ENCODE assay signal across 21 cellular contexts in genomic region chr6:154974485-154975149, GRCh38. TPM values are rescaled to one million over a fixed set of nuclear protein-coding genes. Genes with fewer than 3 reads are reported as not detected.
DNase-seq lines count a peak whose midpoint lies in the region; ATAC-seq and TF ChIP-seq lines count a peak whose summit lies in the region.
"Had no signal": no experiment of that assay in that cellular context is flagged by ENCODE, and none has a peak within 500 bp of the region (broad histone marks: within the 10 kb centered on the region; RNA-seq: fewer than 3 reads in every experiment).

No MANE protein-coding gene starts in this region.

- H3K9ac ChIP-seq in PC-3 (ENCODE audit: low read length): no peak overlapping the region

- BruUV-seq in PC-3 (replicated peaks; lab: Mats Ljungman, UMichigan): no TSS peak

- CTCF ChIA-PET in activated CD8-positive, alpha-beta T cell treated with anti-CD3 and anti-CD28 coated beads for 36 hours (lab: Charles Lee): interaction anchor here (1.0 kb wide), 1 partner anchor 46 kb away, joined by 3 read pairs; no protein-coding TSS in a partner anchor
- CTCF ChIA-PET in activated CD8-positive, alpha-beta T cell treated with anti-CD3 and anti-CD28 coated beads, Interleukin-2, amount 10 ng/mL, durations not matched to agents 7 days and 5 days (lab: Charles Lee): no interaction called here
- CTCF ChIA-PET in PC-3 (lab: Charles Lee): interaction anchor here (0.6 kb wide), 2 partner anchors 116 to 196 kb away, joined by 3 to 5 read pairs; no protein-coding TSS in a partner anchor

- H3K27ac Mint-ChIP-seq in activated CD8-positive, alpha-beta T cell treated with anti-CD3 and anti-CD28 coated beads for 36 hours: no peak overlapping the region
- H3K27ac Mint-ChIP-seq in activated CD8-positive, alpha-beta T cell treated with anti-CD3 and anti-CD28 coated beads, Interleukin-2, amount 10 ng/mL, durations not matched to agents 7 days and 5 days: no peak overlapping the region
- H3K27ac Mint-ChIP-seq: CD4-positive, CD25-positive, alpha-beta regulatory T cell; stimulated activated naive B cell treated with anti-CD40 and anti-IgM and Interleukin-4, amounts not matched to agents 10 μg/mL and 1 μg/mL and 100 μg/mL, for 72 hours; T-helper 1 cell treated with Interleukin-12 subunit alpha and Interleukin-12 subunit beta and Interleukin-4 antibody, amounts not matched to agents 30 μg/mL and 1 μg/mL, for 36 hours had no signal

- H2AFZ ChIP-seq in PC-3 (ENCODE audit: low read length): no peak overlapping the region

- H3K4me1 ChIP-seq in PC-3 (ENCODE audit: insufficient read depth, low read length): no peaks in the 10 kb centered on the region
- H3K4me1 ChIP-seq: gastroesophageal sphincter had no signal

- no peak overlapping the region for H3K4me3 Mint-ChIP-seq in activated CD8-positive, alpha-beta T cell treated with anti-CD3 and anti-CD28 coated beads for 36 hours
- H3K4me3 Mint-ChIP-seq in activated CD8-positive, alpha-beta T cell treated with anti-CD3 and anti-CD28 coated beads, Interleukin-2, amount 10 ng/mL, durations not matched to agents 7 days and 5 days: no peak overlapping the region
- H3K4me3 Mint-ChIP-seq: CD4-positive, CD25-positive, alpha-beta regulatory T cell; stimulated activated naive B cell treated with anti-CD40 and anti-IgM and Interleukin-4, amounts not matched to agents 10 μg/mL and 1 μg/mL and 100 μg/mL, for 72 hours; T-helper 1 cell treated with Interleukin-12 subunit alpha and Interleukin-12 subunit beta and Interleukin-4 antibody, amounts not matched to agents 30 μg/mL and 1 μg/mL, for 36 hours had no signal

- H3K27ac ChIP-seq in PC-3 (ENCODE audit: low read length): no peak overlapping the region
- H3K27ac ChIP-seq: gastroesophageal sphincter had no signal

- no peaks in the 10 kb centered on the region for H3K27me3 ChIP-seq in GM06990 (replicated peaks; ENCODE audit: control insufficient read depth, insufficient read depth, low read length)
- no peaks in the 10 kb centered on the region for H3K27me3 ChIP-seq in PC-3 (ENCODE audit: low read length)
- H3K27me3 ChIP-seq: gastroesophageal sphincter had no signal

- intact Hi-C loops in activated CD8-positive, alpha-beta T cell treated with anti-CD3 and anti-CD28 coated beads for 36 hours (cut with micrococcal nuclease): no loop called here
- intact Hi-C loops in PC-3 (cut with micrococcal nuclease): no loop called here

- no peaks in the 10 kb centered on the region for H3K36me3 Mint-ChIP-seq in activated CD8-positive, alpha-beta T cell treated with anti-CD3 and anti-CD28 coated beads for 36 hours (ENCODE audit: low read depth)
- H3K36me3 Mint-ChIP-seq in activated CD8-positive, alpha-beta T cell treated with anti-CD3 and anti-CD28 coated beads, Interleukin-2, amount 10 ng/mL, durations not matched to agents 7 days and 5 days (ENCODE audit: low read depth): no peaks in the 10 kb centered on the region
- H3K36me3 Mint-ChIP-seq: stimulated activated naive B cell treated with anti-CD40 and anti-IgM and Interleukin-4, amounts not matched to agents 10 μg/mL and 1 μg/mL and 100 μg/mL, for 72 hours had no signal

- H3K4me3 ChIP-seq in GM06990 (replicated peaks; ENCODE audit: low read depth, low read length) (no peak overlapping the region), PC-3 (ENCODE audit: low read length) (no peak overlapping the region), fibroblast of mammary gland (ENCODE audit: control insufficient read depth, low read depth, low read length) (no peak overlapping the region)
- H3K4me3 ChIP-seq: gastroesophageal sphincter had no signal

- H3K36me3 ChIP-seq in GM06990 (ENCODE audit: control insufficient read depth, insufficient read depth, low read length) (no peaks in the 10 kb centered on the region), PC-3 (ENCODE audit: low read depth, low read length) (no peaks in the 10 kb centered on the region)
- H3K36me3 ChIP-seq: gastroesophageal sphincter had no signal

- TF ChIP-seq CTCF in activated CD8-positive, alpha-beta T cell treated with anti-CD3 and anti-CD28 coated beads for 36 hours (IDR thresholded peaks at IDR 0.05): no peak
- TF ChIP-seq CTCF in GM06990 (IDR thresholded peaks at IDR 0.05; ENCODE audit: insufficient read depth, low read length, poor library complexity, severe bottlenecking): peak; percentile 25
- no peak for TF ChIP-seq CTCF in PC-3 (conservative IDR thresholded peaks at IDR 0.05; ENCODE audit: low read depth, low read length)
- peak; percentile 11 for TF ChIP-seq CTCF in fibroblast of mammary gland (conservative IDR thresholded peaks at IDR 0.05; ENCODE audit: control insufficient read depth, insufficient read depth, low read depth, low read length)

- POLR2A ChIA-PET in activated CD8-positive, alpha-beta T cell treated with anti-CD3 and anti-CD28 coated beads for 36 hours (lab: Charles Lee): interaction anchor here (0.5 to 1.1 kb wide), 2 partner anchors 17 to 215 kb away, joined by 3 read pairs; no protein-coding TSS in a partner anchor
- POLR2A ChIA-PET in activated CD8-positive, alpha-beta T cell treated with anti-CD3 and anti-CD28 coated beads, Interleukin-2, amount 10 ng/mL, durations not matched to agents 7 days and 5 days (lab: Charles Lee): interaction anchor here (0.6 kb wide), 1 partner anchor 15 kb away, joined by 3 read pairs; no protein-coding TSS in a partner anchor
- POLR2A ChIA-PET in PC-3 (lab: Charles Lee; ENCODE audit: unreplicated experiment): no interaction called here

- no peaks in the 10 kb centered on the region for H3K9me3 ChIP-seq in PC-3 (ENCODE audit: low read length)
- H3K9me3 ChIP-seq: gastroesophageal sphincter had no signal

- peak; percentile 25 for DNase-seq in activated CD8-positive, alpha-beta T cell treated with anti-CD3 and anti-CD28 coated beads for 36 hours
- DNase-seq in activated CD8-positive, alpha-beta T cell treated with anti-CD3 and anti-CD28 coated beads, Interleukin-2, amount 10 ng/mL, durations not matched to agents 7 days and 5 days: no peak
- no peak for DNase-seq in GM06990 (ENCODE audit: extremely low read depth, insufficient read length)
- DNase-seq in PC-3: peak; percentile 17
- no peak for DNase-seq in fibroblast of mammary gland (ENCODE audit: low read depth)
- DNase-seq in cerebellum (ENCODE audit: low spot score): no peak
- DNase-seq in DMS53 (lab: John Stamatoyannopoulos, UW): no peak
- DNase-seq: ACHN; activated naive CD4-positive, alpha-beta T cell treated with Interleukin-2 at 50 U/mL for 16 hours; anterior cingulate cortex; CD4-positive, CD25-positive, alpha-beta regulatory T cell; H7; left colon; midbrain; NCI-H187 treated with DMSO at 0.1 percent for 48 hours; SHP77 treated with DMSO at 0.1 percent for 48 hours; stimulated activated naive B cell treated with anti-CD40 and anti-IgM and Interleukin-4, amounts not matched to agents 10 μg/mL and 1 μg/mL and 100 μg/mL, for 72 hours; trophoblast cell had no signal

- H3K9me3 Mint-ChIP-seq in activated CD8-positive, alpha-beta T cell treated with anti-CD3 and anti-CD28 coated beads for 36 hours: no peaks in the 10 kb centered on the region
- H3K9me3 Mint-ChIP-seq in activated CD8-positive, alpha-beta T cell treated with anti-CD3 and anti-CD28 coated beads, Interleukin-2, amount 10 ng/mL, durations not matched to agents 7 days and 5 days (ENCODE audit: insufficient read depth): no peaks in the 10 kb centered on the region

- H3K9me2 ChIP-seq in PC-3 (replicated peaks; ENCODE audit: low read length): no peaks in the 10 kb centered on the region

- H3K4me1 Mint-ChIP-seq in activated CD8-positive, alpha-beta T cell treated with anti-CD3 and anti-CD28 coated beads for 36 hours (ENCODE audit: low read depth): no peaks in the 10 kb centered on the region
- H3K4me1 Mint-ChIP-seq in activated CD8-positive, alpha-beta T cell treated with anti-CD3 and anti-CD28 coated beads, Interleukin-2, amount 10 ng/mL, durations not matched to agents 7 days and 5 days (ENCODE audit: low read depth): no peaks in the 10 kb centered on the region
- H3K4me1 Mint-ChIP-seq: CD4-positive, CD25-positive, alpha-beta regulatory T cell; stimulated activated naive B cell treated with anti-CD40 and anti-IgM and Interleukin-4, amounts not matched to agents 10 μg/mL and 1 μg/mL and 100 μg/mL, for 72 hours had no signal

- H3F3A ChIP-seq in PC-3 (ENCODE audit: low read length, unreplicated experiment): no peaks in the 10 kb centered on the region

- no peaks in the 10 kb centered on the region for H4K20me1 ChIP-seq in PC-3 (ENCODE audit: low read length)

- H3K79me2 ChIP-seq in PC-3 (ENCODE audit: low read length): no peaks in the 10 kb centered on the region

- no peak overlapping the region for H3K4me2 ChIP-seq in PC-3 (ENCODE audit: low read length)

- no peaks in the 10 kb centered on the region for H3K27me3 Mint-ChIP-seq in activated CD8-positive, alpha-beta T cell treated with anti-CD3 and anti-CD28 coated beads for 36 hours
- no peaks in the 10 kb centered on the region for H3K27me3 Mint-ChIP-seq in activated CD8-positive, alpha-beta T cell treated with anti-CD3 and anti-CD28 coated beads, Interleukin-2, amount 10 ng/mL, durations not matched to agents 7 days and 5 days (ENCODE audit: low read depth)
- H3K27me3 Mint-ChIP-seq: CD4-positive, CD25-positive, alpha-beta regulatory T cell; stimulated activated naive B cell treated with anti-CD40 and anti-IgM and Interleukin-4, amounts not matched to agents 10 μg/mL and 1 μg/mL and 100 μg/mL, for 72 hours had no signal

- no peak for ATAC-seq in activated CD8-positive, alpha-beta T cell treated with anti-CD3 and anti-CD28 coated beads for 36 hours
- ATAC-seq in activated CD8-positive, alpha-beta T cell treated with anti-CD3 and anti-CD28 coated beads, Interleukin-2, amount 10 ng/mL, durations not matched to agents 7 days and 5 days: no peak
- ATAC-seq in PC-3 (peak; percentile 15; the same call in 1 of the 2 replicates), HG03520 (IDR thresholded peaks at IDR 0.05; ENCODE audit: unreplicated experiment) (no peak)
- ATAC-seq: gastroesophageal sphincter; left colon; stimulated activated naive B cell treated with anti-CD40 and anti-IgM and Interleukin-4, amounts not matched to agents 10 μg/mL and 1 μg/mL and 100 μg/mL, for 72 hours had no signal

RNA-seq across cellular contexts. Expression of gene TIAM2, which starts 20.5 kb away (rescaled TPM):
- 1 to 10 TPM; 5.6 to 7.1 TPM for total RNA-seq in activated CD8-positive, alpha-beta T cell treated with anti-CD3 and anti-CD28 coated beads for 36 hours
- total RNA-seq in activated CD8-positive, alpha-beta T cell treated with anti-CD3 and anti-CD28 coated beads, Interleukin-2, amount 10 ng/mL, durations not matched to agents 7 days and 5 days: 1 to 10 TPM; 2.9 to 4.5 TPM
- total RNA-seq in PC-3 (2014; rRNA removed) (2.8 and 4.5 TPM in 2 replicates), cerebellum (32.5 TPM)

Comparison
In these comparisons a context has a peak if more than half of its experiments do, and no peak if none do; other contexts are left out.
1. DNase-seq: peak in activated CD8-positive, alpha-beta T cell treated with anti-CD3 and anti-CD28 coated beads for 36 hours (single experiment) and PC-3 (single experiment); none in activated CD8-positive, alpha-beta T cell treated with anti-CD3 and anti-CD28 coated beads, Interleukin-2, amount 10 ng/mL, durations not matched to agents 7 days and 5 days (single experiment), GM06990 (single experiment), fibroblast of mammary gland (single experiment), cerebellum (single experiment) and DMS53 (single experiment).
2. CTCF ChIP-seq: peak in GM06990 (single experiment) and fibroblast of mammary gland (single experiment); none in activated CD8-positive, alpha-beta T cell treated with anti-CD3 and anti-CD28 coated beads for 36 hours (single experiment) and PC-3 (single experiment).